ENCODE assay signal across 22 cellular contexts in the genomic region with DNA sequence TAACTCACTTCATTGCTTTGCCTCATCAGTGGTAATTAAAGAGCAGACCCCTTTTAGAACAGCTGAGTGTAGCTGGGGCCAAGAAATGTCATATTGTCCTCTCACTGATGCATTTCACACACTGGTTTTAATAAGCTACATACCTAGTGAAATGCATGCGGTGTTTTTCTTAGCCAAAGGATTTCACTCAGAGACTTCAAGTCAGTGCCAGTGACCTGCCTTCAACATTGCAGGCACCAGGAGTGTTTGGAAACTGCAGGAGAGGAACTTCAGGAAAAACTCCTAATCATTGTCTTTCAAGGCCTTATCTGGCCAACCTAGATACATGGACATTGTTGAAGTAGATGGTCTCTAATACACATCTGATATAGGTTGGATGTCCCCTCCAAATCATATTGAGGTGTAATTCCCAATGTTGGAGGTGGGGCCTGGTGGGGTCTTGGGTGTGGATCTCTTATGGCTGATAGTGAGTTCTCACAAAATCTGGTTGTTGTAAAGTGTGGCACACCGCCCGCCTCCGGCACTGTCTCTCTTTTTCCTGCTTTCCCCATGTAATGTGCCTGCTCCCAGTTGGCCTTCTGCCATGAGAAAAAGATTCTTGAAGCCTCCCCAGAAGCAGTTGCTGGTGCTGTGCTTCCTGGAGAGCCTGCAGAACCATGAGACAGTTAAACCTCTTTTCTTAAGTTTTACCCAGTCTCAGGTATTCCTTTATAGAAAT.
"Had no signal": no experiment of that assay in that cellular context is flagged by ENCODE, and none has a peak within 500 bp of the region (broad histone marks: within the 10 kb centered on the region; RNA-seq: fewer than 3 reads in every experiment).

No MANE protein-coding gene starts in this region.

- H3K27ac ChIP-seq: colonic mucosa, epithelial cell of prostate, foreskin keratinocyte, ovary, psoas muscle, skin epidermis had no signal

- H3K4me3 ChIP-seq: colonic mucosa, ovary, psoas muscle, sigmoid colon, skin epidermis, spleen, vagina had no signal

- H3K36me3 ChIP-seq: colonic mucosa, ovary, sigmoid colon, spleen, vagina had no signal

- DNase-seq: colonic mucosa; effector CD8-positive, alpha-beta T cell; endodermal cell; foreskin keratinocyte; head of caudate nucleus; kidney; natural killer cell; occipital lobe; ovary; posterior cingulate gyrus; sigmoid colon; spleen; stimulated activated CD4-positive, alpha-beta T cell treated with anti-CD3 and anti-CD28 coated beads, Interleukin-4, amount 100 ng/mL, for 4 hours; trophoblast cell had no signal

- ATAC-seq: esophagus mucosa; foreskin keratinocyte; left lobe of liver; natural killer cell; right cardiac atrium; stimulated activated memory B cell treated with anti-CD40 and anti-IgM and Interleukin-4, amounts not matched to agents 10 μg/mL and 1 μg/mL and 100 μg/mL, for 72 hours had no signal

- H3K27me3 ChIP-seq: colonic mucosa, foreskin keratinocyte, ovary, sigmoid colon, spleen, vagina had no signal

- H3K9me3 ChIP-seq: colonic mucosa, ovary, psoas muscle, sigmoid colon, spleen, vagina had no signal

- H3K4me1 ChIP-seq: colonic mucosa, foreskin keratinocyte, psoas muscle, sigmoid colon, vagina had no signal
